In the genomic region with DNA sequence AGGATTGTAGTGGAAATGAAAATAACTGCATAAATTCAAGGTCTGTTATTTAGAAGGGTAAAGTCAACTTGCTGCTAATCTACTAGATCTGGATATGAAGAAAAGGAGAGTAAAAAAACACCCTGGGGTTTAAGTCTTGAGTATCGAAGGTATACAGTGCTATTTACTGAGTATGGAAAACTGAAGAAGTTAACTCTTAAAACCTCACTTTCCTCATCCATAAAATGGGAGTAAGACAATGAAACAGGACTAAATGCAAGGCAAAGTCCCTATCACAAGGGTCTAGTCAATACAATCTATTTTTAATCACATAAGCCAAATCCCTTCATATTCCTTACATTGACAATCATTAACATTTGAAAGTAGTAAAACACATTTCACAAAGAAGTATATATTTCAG, we compare ENCODE assay signal across 12 cellular contexts. TPM values are rescaled to one million over a fixed set of nuclear protein-coding genes. Genes with fewer than 3 reads are reported as not detected.
DNase-seq lines count a peak whose midpoint lies in the region; ATAC-seq, FAIRE-seq and TF ChIP-seq lines count a peak whose summit lies in the region.
"Had no signal": no experiment of that assay in that cellular context is flagged by ENCODE, and none has a peak within 500 bp of the region (broad histone marks: within the 10 kb centered on the region; RNA-seq: fewer than 3 reads in every experiment).

No MANE protein-coding gene starts in this region.

- SMC1A ChIA-PET in GM12878 (lab: Charles Lee; ENCODE audit: uncharacterized antibody, unreplicated experiment): interaction anchor here (0.9 to 1.7 kb wide), 2 partner anchors 15 to 18 kb away, joined by 3 to 6 read pairs; no protein-coding TSS in a partner anchor

- H3K36me3 ChIP-seq in ES-I3 (ENCODE audit: insufficient read depth, low read length) (peaks cover 5% of the 10 kb centered on the region), KOPT-K1 (ENCODE audit: insufficient read depth, low read length) (peaks cover 63% of the 10 kb centered on the region), GM12878 (ENCODE audit: control insufficient read depth in 2 of 2, insufficient read depth in 2 of 2, low read length in 1 of 2) (peaks cover 0 to 8% of the 10 kb centered on the region in 2 experiments; a peak in 2 of 4 replicates)
- H3K36me3 ChIP-seq: ascending aorta had no signal

- H3K27me3 ChIP-seq in GM12878 (replicated peaks in 1 of 2; ENCODE audit: control insufficient read depth in 2 of 2, insufficient read depth in 2 of 2, low read length in 1 of 2): no peaks in the 10 kb centered on the region
- H3K27me3 ChIP-seq: ascending aorta had no signal

- peak overlapping the region; percentile 78; the same call in 1 of the 2 replicates for H3K9ac ChIP-seq in ES-I3 (ENCODE audit: low read depth, low read length)
- peak overlapping the region; percentile 83; the same call in 1 of the 2 replicates for H3K9ac ChIP-seq in GM12878 (ENCODE audit: control insufficient read depth, insufficient read depth, low read length)
- H3K9ac ChIP-seq: parathyroid adenoma had no signal

- RAD21 ChIA-PET in GM12878 (lab: Charles Lee; ENCODE audit: unreplicated experiment): no interaction called here

- CTCF ChIA-PET in GM12878 (lab: Yijun Ruan, JAX): no interaction called here

- peaks cover 93% of the 10 kb centered on the region for H3K79me2 ChIP-seq in GM12878 (ENCODE audit: control insufficient read depth, insufficient read depth, low read length)

- POLR2A ChIA-PET in GM12878 (lab: Charles Lee): no interaction called here

- peak overlapping the region; percentile 80 for H3K4me3 Mint-ChIP-seq in nephron progenitor cell

- no peaks in the 10 kb centered on the region for H3K27me3 Mint-ChIP-seq in nephron progenitor cell (ENCODE audit: low read depth, poor library complexity)

- no peak for TF ChIP-seq POLR2A in GM12878 (IDR thresholded peaks at IDR 0.05; ENCODE audit: low read depth, low read length)

- TF ChIP-seq RAD21 in GM12878 (IDR thresholded peaks at IDR 0.05; ENCODE audit: insufficient read depth, low read depth, low read length): no peak

- BruUV-seq in GM12878 (replicated peaks; lab: Mats Ljungman, UMichigan): no TSS peak

- H4K20me1 ChIP-seq in GM12878 (ENCODE audit: control insufficient read depth, insufficient read depth): no peaks in the 10 kb centered on the region

- intact Hi-C loops in GM12878 (cut with micrococcal nuclease; ENCODE audit: unreplicated experiment): loop anchor here (5.0 kb wide), 4 partner anchors 112 to 1588 kb away; a partner anchor contains a TSS

- no peaks in the 10 kb centered on the region for H3K9me3 Mint-ChIP-seq in nephron progenitor cell

- no peak for ATAC-seq in GM12878
- ATAC-seq in GM21619 (IDR thresholded peaks at IDR 0.05; ENCODE audit: unreplicated experiment): no peak

- WGBS in GM12878 (ENCODE audit: insufficient coverage, insufficient replicate concordance, low lambda C conversion rate, missing lambda C conversion rate): 0% methylated on average over 1 of the region's 1 CpG

- peaks cover 68% of the 10 kb centered on the region for H3K4me1 Mint-ChIP-seq in nephron progenitor cell

- in situ Hi-C loops in GM12878 (cut with MboI): loop anchor here (25.0 kb wide), 3 partner anchors 1257 to 1757 kb away; a partner anchor contains a TSS

- H3K27ac ChIP-seq in KOPT-K1 (ENCODE audit: low read depth, low read length, poor library complexity, severe bottlenecking) (peak overlapping the region; percentile 96), GM12878 (ENCODE audit: control insufficient read depth, insufficient read depth) (no peak overlapping the region)
- H3K27ac ChIP-seq: ascending aorta, parathyroid adenoma had no signal

- H3K9me3 ChIP-seq in ES-I3 (ENCODE audit: control insufficient read depth, insufficient read depth, low read length) (no peaks in the 10 kb centered on the region), KOPT-K1 (ENCODE audit: insufficient read depth, low read length, poor library complexity, severe bottlenecking) (no peaks in the 10 kb centered on the region), GM12878 (replicated peaks; ENCODE audit: control insufficient read depth, insufficient read depth, low read length) (no peaks in the 10 kb centered on the region; the same call in 1 of the 3 replicates)
- H3K9me3 ChIP-seq: ascending aorta had no signal

- no peak for TF ChIP-seq CTCF in GM12878 (IDR thresholded peaks at IDR 0.05 in 2 of 3, conservative IDR thresholded peaks at IDR 0.05 in 1 of 3; ENCODE audit: control insufficient read depth in 2 of 3, extremely low read depth in 1 of 3, insufficient read depth in 1 of 3, low read depth in 3 of 3, low read length in 3 of 3)
- no peak for TF ChIP-seq CTCF in nephron progenitor cell (IDR thresholded peaks at IDR 0.05)

- H2AFZ ChIP-seq in GM12878 (ENCODE audit: control insufficient read depth, low read depth, low read length): no peak overlapping the region
- H2AFZ ChIP-seq: parathyroid adenoma had no signal

- H3K4me2 ChIP-seq in GM12878 (ENCODE audit: control insufficient read depth, insufficient read depth): peak overlapping the region; percentile 81

- H3K4me1 ChIP-seq in ES-I3 (ENCODE audit: insufficient read depth, low read length): peaks cover 24% of the 10 kb centered on the region
- H3K4me1 ChIP-seq in GM12878 (ENCODE audit: control insufficient read depth, insufficient read depth, low read length): peaks cover 4% of the 10 kb centered on the region; the same call in 1 of the 2 replicates

- H3K27ac Mint-ChIP-seq in nephron progenitor cell: peak overlapping the region; percentile 1

- TF ChIP-seq EP300 in GM12878 (IDR thresholded peaks at IDR 0.05; ENCODE audit: borderline replicate concordance in 1 of 2, control insufficient read depth in 1 of 2, low read depth in 2 of 2, low read length in 2 of 2): no peak

- no peak for FAIRE-seq in GM12878 (lab: Jason Lieb, UNC)

- no peak for DNase-seq in GM12878 (ENCODE audit: low read depth, low spot score)
- no peak for DNase-seq in nephron progenitor cell
- no peak for DNase-seq in kidney tubule cell (ENCODE audit: low spot score)
- no peak for DNase-seq in central memory CD4-positive, alpha-beta T cell
- no peak for DNase-seq in NCI-H2171 treated with DMSO at 0.1 percent for 48 hours (lab: John Stamatoyannopoulos, UW)
- DNase-seq: hypothalamus, NCI-H2029 treated with DMSO at 0.1 percent for 48 hours had no signal

- peak overlapping the region; percentile 72 for H3K4me3 ChIP-seq in GM12878
- H3K4me3 ChIP-seq: ascending aorta had no signal

- peaks cover 34% of the 10 kb centered on the region for H3K36me3 Mint-ChIP-seq in nephron progenitor cell (ENCODE audit: low read depth)

TF ChIP-seq in GM12878, 131 proteins besides CTCF, POLR2A, EP300 and RAD21:
- no peak for TF ChIP-seq HDAC6 (IDR thresholded peaks at IDR 0.05; ENCODE audit: unreplicated experiment)
- TF ChIP-seq HCFC1 (IDR thresholded peaks at IDR 0.05; ENCODE audit: low read length): no peak

RNA-seq across cellular contexts. Expression of a gene that starts 2.2 kb away (rescaled TPM):
- total RNA-seq in GM12878 (2013; cell fraction: nucleolus; rRNA removed): 23.9 and 24.4 TPM in 2 replicates
- total RNA-seq in GM12878 (2014; rRNA removed) (30.7 and 36.5 TPM in 2 replicates), GM12878 (2014; rRNA removed; fragmentation: Illumina TruSeq; extraction: Trizol) (48.0 and 48.2 TPM in 2 replicates), GM12878 (2021) (35.6 and 37.5 TPM in 2 replicates)
- 12.0 TPM for polyA plus RNA-seq in GM12878 (2011; ENCODE audit: low read depth)
- polyA plus RNA-seq in GM12878 (2011; rRNA removed) (37.9 and 69.7 TPM in 2 replicates), GM12878 (2014; fragmentation: Illumina TruSeq; extraction: Trizol) (53.0 and 62.5 TPM in 2 replicates), GM12878 (2014; fragmentation: Nextera tagmentation; extraction: Ambion mirVana) (10 to 100 TPM; 13.6 to 19.3 TPM), GM12878 (2014; rRNA removed) (25.9 and 32.4 TPM in 2 replicates), GM12878 (2016; fragmentation: Nextera tagmentation; extraction: Ambion mirVana) (10 to 100 TPM; 57.2 to 62.2 TPM)
- polyA plus RNA-seq in GM12878 (2011; cell fraction: cytosol; rRNA removed): 17.2 and 19.3 TPM in 2 replicates
- polyA plus RNA-seq in GM12878 (2011; cell fraction: nucleus; rRNA removed): 18.4 and 21.7 TPM in 2 replicates
- polyA plus RNA-seq in GM12878 (2012): 20.8 and 23.5 TPM in 2 replicates
- polyA minus RNA-seq in GM12878 (2011; rRNA and poly(A)+ RNA removed): 17.4 and 23.8 TPM in 2 replicates
- 12.2 and 14.2 TPM in 2 replicates for polyA minus RNA-seq in GM12878 (2011; cell fraction: cytosol; rRNA and poly(A)+ RNA removed)
- polyA minus RNA-seq in GM12878 (2011; cell fraction: nucleus; rRNA and poly(A)+ RNA removed): 15.0 and 24.7 TPM in 2 replicates
- total RNA-seq: ascending aorta had no signal

RNA-seq across cellular contexts. Expression of a gene that starts 21.9 kb away (rescaled TPM):
- total RNA-seq in GM12878 (2013; cell fraction: nucleolus; rRNA removed): 47.7 and 51.3 TPM in 2 replicates
- total RNA-seq in GM12878 (2014; rRNA removed) (12.5 and 13.0 TPM in 2 replicates), GM12878 (2014; rRNA removed; fragmentation: Illumina TruSeq; extraction: Trizol) (15.4 and 15.6 TPM in 2 replicates), GM12878 (2021) (18.9 and 19.3 TPM in 2 replicates)
- polyA plus RNA-seq in GM12878 (2011; ENCODE audit: low read depth): 6.7 TPM
- polyA plus RNA-seq in GM12878 (2011; rRNA removed) (16.9 and 24.7 TPM in 2 replicates), GM12878 (2014; fragmentation: Illumina TruSeq; extraction: Trizol) (16.6 and 18.5 TPM in 2 replicates), GM12878 (2014; fragmentation: Nextera tagmentation; extraction: Ambion mirVana) (1 to 10 TPM; 5.1 to 9.0 TPM), GM12878 (2014; rRNA removed) (12.6 and 12.8 TPM in 2 replicates), GM12878 (2016; fragmentation: Nextera tagmentation; extraction: Ambion mirVana) (10 to 100 TPM; 20.5 to 21.6 TPM)
- polyA plus RNA-seq in GM12878 (2011; cell fraction: cytosol; rRNA removed): 6.0 and 6.1 TPM in 2 replicates
- 15.5 and 15.9 TPM in 2 replicates for polyA plus RNA-seq in GM12878 (2011; cell fraction: nucleus; rRNA removed)
- 10.3 and 12.5 TPM in 2 replicates for polyA plus RNA-seq in GM12878 (2012)
- 6.8 and 11.8 TPM in 2 replicates for polyA minus RNA-seq in GM12878 (2011; rRNA and poly(A)+ RNA removed)
- polyA minus RNA-seq in GM12878 (2011; cell fraction: cytosol; rRNA and poly(A)+ RNA removed): 4.0 and 4.6 TPM in 2 replicates
- 26.4 and 34.2 TPM in 2 replicates for polyA minus RNA-seq in GM12878 (2011; cell fraction: nucleus; rRNA and poly(A)+ RNA removed)
